In the genomic region with DNA sequence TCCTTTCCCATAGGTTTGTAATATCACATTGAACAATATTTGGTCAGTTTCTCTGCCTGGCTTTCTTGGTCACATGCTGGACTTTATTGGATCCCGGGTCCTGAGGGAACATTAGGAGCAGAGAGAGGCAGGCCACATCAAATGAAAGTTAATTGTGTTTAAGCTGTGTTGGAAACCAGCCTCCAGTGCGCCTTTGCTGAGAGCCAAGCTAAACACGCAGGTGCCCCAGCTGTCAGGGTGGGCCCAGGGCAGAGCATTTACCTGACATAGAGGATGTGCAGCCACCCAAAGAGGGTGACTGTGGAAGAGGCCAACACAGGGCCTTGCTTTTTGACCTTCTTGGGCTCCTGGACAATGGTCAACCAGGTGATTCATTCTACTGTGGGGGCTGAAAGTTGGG, we compare ENCODE assay signal across 18 cellular contexts.
DNase-seq lines count a peak whose midpoint lies in the region; TF ChIP-seq lines count a peak whose summit lies in the region.
"Had no signal": no experiment of that assay in that cellular context is flagged by ENCODE, and none has a peak within 500 bp of the region (broad histone marks: within the 10 kb centered on the region; RNA-seq: fewer than 3 reads in every experiment).

No MANE protein-coding gene starts in this region.

- DNase-seq in A673 (ENCODE audit: low spot score) (no peak), SK-N-DZ (ENCODE audit: low spot score) (peak; percentile 18), nephron progenitor cell (no peak), GF-D8 (lab: John Stamatoyannopoulos, UW) (no peak), C1 segment of cervical spinal cord (lab: John Stamatoyannopoulos, UW) (no peak)
- DNase-seq: AML-193; BE2C; CD4-positive, alpha-beta T cell; CD8-positive, alpha-beta memory T cell; DMS 273 treated with DMSO at 0.1 percent for 48 hours; DMS79; EL; GDM1; GOT3; HFFc6 had no signal

- H3K9me3 Mint-ChIP-seq in nephron progenitor cell: peaks cover 17% of the 10 kb centered on the region
- H3K9me3 Mint-ChIP-seq: CD4-positive, alpha-beta T cell; CD8-positive, alpha-beta memory T cell had no signal

- CTCF ChIA-PET in A673 (lab: Charles Lee): no interaction called here

- H3K27ac ChIP-seq in A673 (ENCODE audit: low read depth, low read length, poor library complexity, severe bottlenecking): peak overlapping the region; percentile 34
- H3K27ac ChIP-seq in BLaER1: peak overlapping the region; percentile 49

- H3K4me3 ChIP-seq in A673 (ENCODE audit: low read depth, low read length, poor library complexity, severe bottlenecking) (no peak overlapping the region), BLaER1 (no peak overlapping the region)
- H3K4me3 ChIP-seq: HAP-1 had no signal

- no TSS peak for BruUV-seq in A673 (replicated peaks; lab: Mats Ljungman, UMichigan)

- no peak overlapping the region for H3K9ac ChIP-seq in BLaER1

- peak overlapping the region; percentile 56 for H3K4me2 ChIP-seq in BLaER1

- intact Hi-C loops in A673 (cut with micrococcal nuclease; ENCODE audit: unreplicated experiment): loop anchor here (10.0 kb wide), 1 partner anchor 106 kb away; no protein-coding TSS in a partner anchor

- H3K4me1 ChIP-seq in A673 (ENCODE audit: insufficient read depth, low read length, poor library complexity, severe bottlenecking) (peaks cover 32% of the 10 kb centered on the region), BLaER1 (peaks cover 53% of the 10 kb centered on the region)
- H3K4me1 ChIP-seq: BE2C, HAP-1 had no signal

- H3K27me3 Mint-ChIP-seq in nephron progenitor cell (ENCODE audit: low read depth, poor library complexity): no peaks in the 10 kb centered on the region

- TF ChIP-seq CTCF in A673 (conservative IDR thresholded peaks at IDR 0.05; ENCODE audit: low read depth, low read length): no peak
- TF ChIP-seq CTCF in nephron progenitor cell (IDR thresholded peaks at IDR 0.05): no peak

- no peaks in the 10 kb centered on the region for H4K20me1 ChIP-seq in BLaER1

- H3K4me1 Mint-ChIP-seq in nephron progenitor cell: peaks cover 20% of the 10 kb centered on the region
- H3K4me1 Mint-ChIP-seq: CD14-positive monocyte; CD8-positive, alpha-beta memory T cell had no signal

- H3K36me3 Mint-ChIP-seq in nephron progenitor cell (ENCODE audit: low read depth): peaks cover 7% of the 10 kb centered on the region
- H3K36me3 Mint-ChIP-seq: CD14-positive monocyte; CD8-positive, alpha-beta memory T cell had no signal

- peak overlapping the region; percentile 22 for H3K27ac Mint-ChIP-seq in nephron progenitor cell
- H3K27ac Mint-ChIP-seq: CD4-positive, alpha-beta T cell; CD8-positive, alpha-beta memory T cell; HFFc6 had no signal

- POLR2A ChIA-PET in A673 (lab: Charles Lee; ENCODE audit: low non-redundant PET): no interaction called here

- H3K9me3 ChIP-seq in A673 (ENCODE audit: low read depth, low read length, poor library complexity, severe bottlenecking) (no peaks in the 10 kb centered on the region), BLaER1 (peaks cover 28% of the 10 kb centered on the region)
- H3K9me3 ChIP-seq: BE2C, HAP-1 had no signal

- no peak overlapping the region for H3K4me3 Mint-ChIP-seq in nephron progenitor cell
- H3K4me3 Mint-ChIP-seq: CD14-positive monocyte; CD4-positive, alpha-beta T cell; CD8-positive, alpha-beta memory T cell; HFFc6 had no signal

- H3K36me3 ChIP-seq in A673 (ENCODE audit: insufficient read depth, low read length, poor library complexity, severe bottlenecking): no peaks in the 10 kb centered on the region
- no peaks in the 10 kb centered on the region for H3K36me3 ChIP-seq in BLaER1
- H3K36me3 ChIP-seq: BE2C, HAP-1 had no signal

- H3K27me3 ChIP-seq in A673 (replicated peaks; ENCODE audit: insufficient read depth, low read depth, low read length, poor library complexity) (no peaks in the 10 kb centered on the region), BLaER1 (no peaks in the 10 kb centered on the region)
- H3K27me3 ChIP-seq: BE2C had no signal
